ENCODE assay signal across 8 cellular contexts in the genomic region with DNA sequence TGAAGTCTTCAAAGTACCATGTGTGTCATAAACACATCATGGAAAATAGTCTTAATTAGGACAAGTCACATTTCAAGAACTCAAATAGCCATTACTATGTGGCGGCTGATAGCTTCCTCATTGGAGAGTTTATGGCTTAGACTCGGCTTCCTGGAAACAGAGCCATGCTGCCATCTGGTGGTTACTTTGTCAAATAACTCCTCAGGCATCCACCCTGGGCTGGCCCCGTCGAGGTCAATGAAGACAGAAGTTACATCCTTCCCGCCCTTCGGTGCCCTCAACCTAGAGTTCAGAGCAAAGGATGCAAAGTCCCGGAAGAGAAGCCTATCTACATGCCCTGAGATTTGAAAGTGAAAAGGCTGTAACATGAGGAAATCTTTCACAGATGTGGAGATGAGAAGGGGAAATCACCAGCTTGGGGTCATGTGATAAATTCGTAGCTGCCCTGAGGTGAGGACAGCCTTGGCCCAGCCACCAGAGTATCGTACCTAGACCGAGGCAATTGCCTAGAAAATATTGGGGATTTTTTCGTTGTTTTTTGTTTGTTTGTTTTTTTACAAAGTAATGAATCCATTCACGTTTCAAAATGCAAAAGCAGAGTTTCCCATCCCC. TPM values are rescaled to one million over a fixed set of nuclear protein-coding genes. Genes with fewer than 3 reads are reported as not detected.
A peak's percentile ranks its signal among the peaks of the same experiment; 100 is the strongest.
DNase-seq lines count a peak whose midpoint lies in the region; ATAC-seq, FAIRE-seq and TF ChIP-seq lines count a peak whose summit lies in the region.

No MANE protein-coding gene starts in this region.

- H3K4me1 ChIP-seq in HepG2 (ENCODE audit: insufficient read depth, low read length), result 0 out of 2 replicates have a peak, but pooled peaks cover 4% of the 10 kb centered on the region

- POLR2A ChIA-PET in BJ (lab: Charles Lee), result no interaction called here
- POLR2A ChIA-PET in HepG2 (lab: Yijun Ruan, JAX), result interaction anchor here (0.7 to 1.2 kb wide), 3 partner anchors 47 to 201 kb away, joined by 3 read pairs; no protein-coding TSS in a partner anchor

- H3K36me3 ChIP-seq in BJ (ENCODE audit: control insufficient read depth, insufficient read depth, low read length) (no peaks in the 10 kb centered on the region), HepG2 (replicated peaks in 1 of 2; ENCODE audit: control insufficient read depth in 1 of 2, insufficient read depth in 2 of 2, low read length in 2 of 2) (no peaks in the 10 kb centered on the region)

- H3K9ac ChIP-seq in HepG2 (ENCODE audit: insufficient read depth, low read depth, low read length), result no peak overlapping the region

- intact Hi-C loops in HepG2 (cut with micrococcal nuclease; ENCODE audit: unreplicated experiment), result loop anchor here (1.0 kb wide), 2 partner anchors 148 to 199 kb away; no protein-coding TSS in a partner anchor

- peak; percentile 97 for FAIRE-seq in HepG2 (lab: Jason Lieb, UNC)

- no peaks in the 10 kb centered on the region for H3K9me3 ChIP-seq in HepG2 (ENCODE audit: low read length)

- TF ChIP-seq CTCF in BJ (IDR thresholded peaks at IDR 0.05; ENCODE audit: insufficient read depth, low read depth, low read length) (peak; percentile 73), coronary artery (IDR thresholded peaks at IDR 0.05) (peak; percentile 62), HepG2 (CRISPR knock-in tag; IDR thresholded peaks at IDR 0.05) (peak; percentile 92)

- DNase-seq in BJ (ENCODE audit: low read depth), result no peak
- DNase-seq in NCI-H69 (lab: John Stamatoyannopoulos, UW), result peak; percentile 84
- DNase-seq in activated CD4-positive, alpha-beta T cell treated with anti-CD3 and anti-CD28 coated beads for 48 hours, result peak; percentile 80
- no peak for DNase-seq in coronary artery (ENCODE audit: low spot score)
- peak; percentile 68 for DNase-seq in HepG2 (ENCODE audit: low spot score)
- DNase-seq in stimulated activated CD4-positive, alpha-beta T cell treated with anti-CD3 and anti-CD28 coated beads, TNF-alpha, amount 100 ng/mL, for 24 hours (ENCODE audit: low read depth in 3 of 3), result peak; percentile 52 to 64 (median 59)

- peak; percentile 56 for ATAC-seq in GM19324 (IDR thresholded peaks at IDR 0.05; ENCODE audit: low FRiP score, unreplicated experiment)
- peak; percentile 81 for ATAC-seq in HG03565 (IDR thresholded peaks at IDR 0.05; ENCODE audit: unreplicated experiment)
- peak; percentile 96 for ATAC-seq in HepG2

- no peak overlapping the region for H3K27ac ChIP-seq in coronary artery
- H3K27ac ChIP-seq in HepG2 (ENCODE audit: extremely low read length, insufficient read depth, low read length), result no peak overlapping the region

- no peaks in the 10 kb centered on the region for H4K20me1 ChIP-seq in HepG2 (ENCODE audit: insufficient read depth, low read length)

- no peak for TF ChIP-seq EP300 in HepG2 (IDR thresholded peaks at IDR 0.05; ENCODE audit: low read depth in 2 of 2, low read length in 2 of 2)
- TF ChIP-seq EP300 in HepG2 (CRISPR knock-in tag; IDR thresholded peaks at IDR 0.05; ENCODE audit: borderline replicate concordance), result no peak

- H3K27me3 ChIP-seq in BJ (ENCODE audit: control insufficient read depth, insufficient read depth, low read length) (no peaks in the 10 kb centered on the region), HepG2 (ENCODE audit: control insufficient read depth in 1 of 2, insufficient read depth in 2 of 2, low read length in 2 of 2) (peaks cover 0 to 10% of the 10 kb centered on the region in 2 experiments; a peak in 2 of 5 replicates)

- no TSS peak for BruUV-seq in HepG2 (replicated peaks; lab: Mats Ljungman, UMichigan)

- peak overlapping the region; percentile 34; the same call in 1 of the 2 replicates for H3K4me2 ChIP-seq in HepG2 (ENCODE audit: low read depth, low read length)

- H2AFZ ChIP-seq in HepG2 (ENCODE audit: low read length), result no peak overlapping the region

- H3K79me2 ChIP-seq in HepG2 (ENCODE audit: insufficient read depth, low read length), result no peaks in the 10 kb centered on the region

- in situ Hi-C loops in HepG2 (cut with HindIII; ENCODE audit: extremely low pct_ligation_motif_present, low pct_unique_long_range_greater_than_20kb), result loop anchor here (5.0 kb wide), 2 partner anchors 146 to 201 kb away; no protein-coding TSS in a partner anchor

- H3K4me3 ChIP-seq in BJ (ENCODE audit: low read depth, low read length), result no peak overlapping the region
- H3K4me3 ChIP-seq in coronary artery, result no peak overlapping the region
- no peak overlapping the region for H3K4me3 ChIP-seq in HepG2 (replicated peaks in 1 of 3; ENCODE audit: insufficient read depth in 1 of 3, low read depth in 2 of 3, low read length in 3 of 3)

- TF ChIP-seq POLR2A in HepG2 (IDR thresholded peaks at IDR 0.05; ENCODE audit: insufficient read depth in 1 of 2, low read depth in 2 of 2, low read length in 2 of 2), result no peak

- peak; percentile 92 for TF ChIP-seq RAD21 in HepG2 (CRISPR knock-in tag; IDR thresholded peaks at IDR 0.05)

- CTCF ChIA-PET in BJ (lab: Yijun Ruan, JAX), result interaction anchor here (0.6 to 14.6 kb wide), 34 partner anchors 12 to 532 kb away, joined by 3 to 246 read pairs (median 4); no protein-coding TSS in a partner anchor
- CTCF ChIA-PET in HepG2 (lab: Yijun Ruan, JAX; ENCODE audit: low intra/inter-chr PET ratio, low total read pairs), result interaction anchor here (1.2 to 4.1 kb wide), 4 partner anchors 148 to 211 kb away, joined by 5 to 63 read pairs (median 23); no protein-coding TSS in a partner anchor

- WGBS in HepG2 (ENCODE audit: low lambda C conversion rate), result 7% methylated on average over 12 of the region's 12 CpGs

TF ChIP-seq in HepG2, 621 proteins besides CTCF, POLR2A, EP300 and RAD21 (continues in another document):
- no peak for TF ChIP-seq ZNF879 (CRISPR knock-in tag; IDR thresholded peaks at IDR 0.05)
- no peak for TF ChIP-seq MTA1 (CRISPR knock-in tag; IDR thresholded peaks at IDR 0.05; ENCODE audit: borderline replicate concordance)
- no peak for TF ChIP-seq ZNF337 (CRISPR knock-in tag; IDR thresholded peaks at IDR 0.05; ENCODE audit: borderline replicate concordance, low read depth)
- no peak for TF ChIP-seq ZNF260 (CRISPR knock-in tag; IDR thresholded peaks at IDR 0.05; ENCODE audit: borderline replicate concordance, low read depth)
- TF ChIP-seq, protein P1, sequence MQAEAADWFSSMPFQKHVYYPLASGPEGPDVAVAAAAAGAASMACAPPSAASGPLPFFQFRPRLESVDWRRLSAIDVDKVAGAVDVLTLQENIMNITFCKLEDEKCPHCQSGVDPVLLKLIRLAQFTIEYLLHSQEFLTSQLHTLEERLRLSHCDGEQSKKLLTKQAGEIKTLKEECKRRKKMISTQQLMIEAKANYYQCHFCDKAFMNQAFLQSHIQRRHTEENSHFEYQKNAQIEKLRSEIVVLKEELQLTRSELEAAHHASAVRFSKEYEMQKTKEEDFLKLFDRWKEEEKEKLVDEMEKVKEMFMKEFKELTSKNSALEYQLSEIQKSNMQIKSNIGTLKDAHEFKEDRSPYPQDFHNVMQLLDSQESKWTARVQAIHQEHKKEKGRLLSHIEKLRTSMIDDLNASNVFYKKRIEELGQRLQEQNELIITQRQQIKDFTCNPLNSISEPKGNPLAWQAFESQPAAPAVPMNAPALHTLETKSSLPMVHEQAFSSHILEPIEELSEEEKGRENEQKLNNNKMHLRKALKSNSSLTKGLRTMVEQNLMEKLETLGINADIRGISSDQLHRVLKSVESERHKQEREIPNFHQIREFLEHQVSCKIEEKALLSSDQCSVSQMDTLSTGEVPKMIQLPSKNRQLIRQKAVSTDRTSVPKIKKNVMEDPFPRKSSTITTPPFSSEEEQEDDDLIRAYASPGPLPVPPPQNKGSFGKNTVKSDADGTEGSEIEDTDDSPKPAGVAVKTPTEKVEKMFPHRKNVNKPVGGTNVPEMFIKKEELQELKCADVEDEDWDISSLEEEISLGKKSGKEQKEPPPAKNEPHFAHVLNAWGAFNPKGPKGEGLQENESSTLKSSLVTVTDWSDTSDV (CRISPR knock-in tag; IDR thresholded peaks at IDR 0.05), result no peak
- TF ChIP-seq, protein P2, sequence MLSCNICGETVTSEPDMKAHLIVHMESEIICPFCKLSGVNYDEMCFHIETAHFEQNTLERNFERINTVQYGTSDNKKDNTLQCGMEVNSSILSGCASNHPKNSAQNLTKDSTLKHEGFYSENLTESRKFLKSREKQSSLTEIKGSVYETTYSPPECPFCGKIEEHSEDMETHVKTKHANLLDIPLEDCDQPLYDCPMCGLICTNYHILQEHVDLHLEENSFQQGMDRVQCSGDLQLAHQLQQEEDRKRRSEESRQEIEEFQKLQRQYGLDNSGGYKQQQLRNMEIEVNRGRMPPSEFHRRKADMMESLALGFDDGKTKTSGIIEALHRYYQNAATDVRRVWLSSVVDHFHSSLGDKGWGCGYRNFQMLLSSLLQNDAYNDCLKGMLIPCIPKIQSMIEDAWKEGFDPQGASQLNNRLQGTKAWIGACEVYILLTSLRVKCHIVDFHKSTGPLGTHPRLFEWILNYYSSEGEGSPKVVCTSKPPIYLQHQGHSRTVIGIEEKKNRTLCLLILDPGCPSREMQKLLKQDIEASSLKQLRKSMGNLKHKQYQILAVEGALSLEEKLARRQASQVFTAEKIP (CRISPR knock-in tag; IDR thresholded peaks at IDR 0.05; ENCODE audit: borderline replicate concordance), result no peak

RNA-seq across cellular contexts. Expression of a gene that starts 45.5 kb away (rescaled TPM):
- 2.8 and 3.1 TPM in 2 replicates for polyA plus RNA-seq in BJ (2011; rRNA removed)
- polyA minus RNA-seq in BJ (2011; rRNA and poly(A)+ RNA removed), result 4.9 and 5.6 TPM in 2 replicates
- 1.4 and 2.1 TPM in 2 replicates for total RNA-seq in HepG2 (2016; rRNA removed; fragmentation: Illumina TruSeq; extraction: Trizol)
- 0.62 and 0.71 TPM in 2 replicates for total RNA-seq in HepG2 (2016; cell fraction: cytosol; rRNA removed; fragmentation: Illumina TruSeq; extraction: Trizol; ENCODE audit: low read depth)
- 1.2 and 2.9 TPM in 2 replicates for total RNA-seq in HepG2 (2016; cell fraction: insoluble cytoplasmic fraction; rRNA removed; fragmentation: Illumina TruSeq; extraction: Trizol)
- total RNA-seq in HepG2 (2016; cell fraction: membrane; rRNA removed; fragmentation: Illumina TruSeq; extraction: Trizol), result 1.0 and 1.5 TPM in 2 replicates
- total RNA-seq in HepG2 (2016; cell fraction: nucleus; rRNA removed; fragmentation: Illumina TruSeq; extraction: Trizol), result 6.5 and 7.0 TPM in 2 replicates
- 5.9 and 6.3 TPM in 2 replicates for polyA plus RNA-seq in HepG2 (2011; rRNA removed)
- 2.0 and 2.3 TPM in 2 replicates for polyA plus RNA-seq in HepG2 (2011; cell fraction: cytosol; rRNA removed)
- polyA plus RNA-seq in HepG2 (2011; cell fraction: nucleus; rRNA removed), result 11.9 and 13.0 TPM in 2 replicates
- 1.7 and 2.6 TPM in 2 replicates for polyA plus RNA-seq in HepG2 (2012)
- 0.14 and 0.19 TPM in 2 replicates for polyA plus RNA-seq in HepG2 (2016; cell fraction: cytosol; fragmentation: Illumina TruSeq; extraction: Trizol; ENCODE audit: low read depth)
- polyA plus RNA-seq in HepG2 (2016; cell fraction: insoluble cytoplasmic fraction; fragmentation: Illumina TruSeq; extraction: Trizol; ENCODE audit: low read depth), result 0.78 and 1.9 TPM in 2 replicates
- 0.31 and 0.64 TPM in 2 replicates for polyA plus RNA-seq in HepG2 (2016; cell fraction: membrane; fragmentation: Illumina TruSeq; extraction: Trizol; ENCODE audit: low read depth)
- 7.7 and 9.3 TPM in 2 replicates for polyA plus RNA-seq in HepG2 (2016; cell fraction: nucleus; fragmentation: Illumina TruSeq; extraction: Trizol; ENCODE audit: insufficient read depth, low read depth)
- polyA minus RNA-seq in HepG2 (2011; rRNA and poly(A)+ RNA removed; ENCODE audit: low replicate concordance), result 7.4 and 14.5 TPM in 2 replicates
- 0.70 and 1.3 TPM in 2 replicates for polyA minus RNA-seq in HepG2 (2011; cell fraction: cytosol; rRNA and poly(A)+ RNA removed)
- polyA minus RNA-seq in HepG2 (2011; cell fraction: nucleus; rRNA and poly(A)+ RNA removed), result 11.7 and 16.4 TPM in 2 replicates

Comparison
In these comparisons a context has a peak if more than half of its experiments do, and no peak if none do; other contexts are left out.
1. DNase-seq: peak in NCI-H69 (single experiment), activated CD4-positive, alpha-beta T cell treated with anti-CD3 and anti-CD28 coated beads for 48 hours (single experiment), HepG2 (single experiment) and stimulated activated CD4-positive, alpha-beta T cell treated with anti-CD3 and anti-CD28 coated beads, TNF-alpha, amount 100 ng/mL, for 24 hours (3 of 3); none in BJ (single experiment) and coronary artery (single experiment).
2. Peak in every context shown above with its lines, with median percentiles within 50 percentile points of each other: CTCF ChIP-seq and ATAC-seq.